ENCODE assay signal across 8 cellular contexts in the genomic region with DNA sequence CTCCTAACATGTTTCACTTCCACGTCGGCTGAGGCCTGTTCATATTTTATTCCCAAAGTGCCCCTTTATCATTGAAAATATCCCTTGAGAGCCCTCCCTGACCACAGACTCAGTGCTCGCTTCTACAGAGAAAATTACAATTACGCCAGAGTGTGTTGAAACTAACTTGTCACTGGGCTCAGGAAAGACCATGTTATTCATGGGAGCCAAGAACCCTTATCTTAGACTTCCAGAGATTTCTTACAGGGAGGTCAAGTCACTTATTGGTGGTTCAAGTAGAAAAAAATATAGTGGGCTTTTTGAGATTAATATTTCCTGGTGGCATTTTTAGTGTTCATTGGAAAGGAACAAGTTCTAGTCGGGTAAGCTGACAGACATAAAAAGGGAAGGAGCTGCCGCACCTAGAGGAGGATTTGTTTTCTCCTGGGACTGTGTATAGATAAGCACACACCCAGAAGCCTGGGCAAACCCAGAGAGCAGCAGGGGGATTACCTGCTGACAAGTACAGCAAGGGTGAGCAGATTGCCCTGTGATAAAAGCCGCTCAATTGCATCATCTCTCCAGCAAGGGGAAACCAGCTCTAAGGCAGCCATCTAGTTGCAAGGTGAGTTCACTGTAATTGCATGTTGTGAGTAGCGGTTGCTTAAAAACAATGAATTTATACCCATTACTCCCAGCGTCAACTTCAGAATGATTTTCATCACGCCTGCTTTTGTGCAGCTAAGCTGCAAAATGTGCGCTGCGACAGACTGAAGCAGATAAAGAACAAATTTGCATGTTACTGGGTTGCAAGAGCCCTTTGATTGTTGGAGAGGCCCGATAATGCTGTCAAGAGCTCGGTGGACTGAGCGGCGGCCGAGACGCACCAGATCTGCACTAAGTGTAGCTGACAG. TPM values are rescaled to one million over a fixed set of nuclear protein-coding genes. Genes with fewer than 3 reads are reported as not detected.
DNase-seq lines count a peak whose midpoint lies in the region; ATAC-seq and TF ChIP-seq lines count a peak whose summit lies in the region.

No MANE protein-coding gene starts in this region.

- TF ChIP-seq CTCF in GM13977 (IDR thresholded peaks at IDR 0.05; ENCODE audit: extremely low read depth, insufficient read depth, missing control alignments) (no peak), HFFc6 (IDR thresholded peaks at IDR 0.05) (no peak)

- no peaks in the 10 kb centered on the region for H3K27me3 ChIP-seq in right cardiac atrium (ENCODE audit: control insufficient read depth, insufficient read depth)

- peak; percentile 97 for ATAC-seq in HG02610 (IDR thresholded peaks at IDR 0.05; ENCODE audit: unreplicated experiment)
- ATAC-seq in right cardiac atrium: peak; percentile 89 to 93

- H3K27ac ChIP-seq in right cardiac atrium (ENCODE audit: low read length): no peak overlapping the region

- H3K9me3 Mint-ChIP-seq in HFFc6: no peaks in the 10 kb centered on the region

- peak; percentile 6 for DNase-seq in GM13977 (ENCODE audit: low spot score)
- peak; percentile 67 for DNase-seq in NCI-H2227 (lab: John Stamatoyannopoulos, UW; ENCODE audit: unreplicated experiment)
- peak in 2 of 3 donors; percentile 70 for DNase-seq in right cardiac atrium
- DNase-seq in posterior cingulate gyrus: no peak
- no peak for DNase-seq in HFFc6
- no peak for DNase-seq in GM03348 (ENCODE audit: low spot score)
- DNase-seq in cerebellum (ENCODE audit: low spot score): no peak

- no peak overlapping the region for H3K4me3 Mint-ChIP-seq in HFFc6

- H3K27me3 Mint-ChIP-seq in HFFc6 (ENCODE audit: insufficient read depth): peaks cover 3% of the 10 kb centered on the region

- WGBS in right cardiac atrium: 28% methylated on average over 18 of the region's 18 CpGs

- no peaks in the 10 kb centered on the region for H3K36me3 Mint-ChIP-seq in HFFc6 (ENCODE audit: low read depth)

- no peaks in the 10 kb centered on the region for H3K4me1 ChIP-seq in right cardiac atrium (ENCODE audit: control insufficient read depth, insufficient read depth, low read length)

- no peaks in the 10 kb centered on the region for H3K4me1 Mint-ChIP-seq in HFFc6 (ENCODE audit: low read depth)

- no peaks in the 10 kb centered on the region for H3K9me3 ChIP-seq in right cardiac atrium (ENCODE audit: control insufficient read depth, low read length)

- intact Hi-C loops in right cardiac atrium (cut with DNase I): loop anchor here in 2 of 4 donors (2.0 to 5.0 kb wide), 2 partner anchors 184 kb away; no protein-coding TSS in a partner anchor
- intact Hi-C loops in posterior cingulate gyrus (cut with DNase I): no loop called here

- H3K27ac Mint-ChIP-seq in HFFc6: no peak overlapping the region

- in situ Hi-C loops in GM13977 (cut with MboI; ENCODE audit: low pct_unique_long_range_greater_than_20kb, low sequenced_read_pairs, unreplicated experiment): loop anchor here (10.0 kb wide), 1 partner anchor 182 kb away; no protein-coding TSS in a partner anchor

- H3K4me3 ChIP-seq in right cardiac atrium (ENCODE audit: low read length): peak overlapping the region; percentile 7

RNA-seq across cellular contexts. Expression of gene DCT, which starts 46.2 kb away (rescaled TPM):
- total RNA-seq in right cardiac atrium: under 1 TPM; 0.24 to 0.46 (median 0.39) TPM
- polyA plus RNA-seq in right cardiac atrium: 0.18 TPM
- not detected for total RNA-seq in HFFc6 (2021; fragmentation: NEBNext Ultra II Directional; extraction: Animal tissue kit (Norgen Biotek cat#: 25700))
- 1.5 TPM for total RNA-seq in cerebellum

Comparison
In these comparisons a context has a peak if more than half of its experiments do, and no peak if none do; other contexts are left out.
1. DNase-seq: peak in GM13977 (single experiment), NCI-H2227 (single experiment) and right cardiac atrium (2 of 3); none in posterior cingulate gyrus (0 of 10), HFFc6 (single experiment), GM03348 (single experiment) and cerebellum (single experiment).